In the genomic region with DNA sequence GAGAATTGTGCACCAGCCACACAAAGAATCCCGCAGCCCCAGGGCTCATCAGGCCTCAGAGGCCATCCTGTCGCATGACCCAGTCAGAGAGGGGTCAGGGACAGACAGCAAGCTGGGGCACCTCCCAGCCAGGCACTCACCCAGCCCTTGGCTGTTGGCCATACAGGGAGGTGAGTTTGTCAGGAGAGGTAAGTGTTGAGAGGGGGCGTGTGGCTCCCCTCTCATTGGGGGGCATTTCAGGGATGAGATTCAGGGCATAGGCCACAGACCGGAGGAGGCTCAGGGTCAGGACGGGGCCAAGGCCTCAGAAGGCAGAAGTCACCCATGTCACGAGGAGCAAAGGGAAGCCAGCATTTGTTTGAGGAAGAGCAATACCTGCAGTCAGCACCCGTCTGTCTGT, we compare ENCODE assay signal across 17 cellular contexts. TPM values are rescaled to one million over a fixed set of nuclear protein-coding genes. Genes with fewer than 3 reads are reported as not detected.
DNase-seq lines count a peak whose midpoint lies in the region; ATAC-seq and TF ChIP-seq lines count a peak whose summit lies in the region.
"Had no signal": no experiment of that assay in that cellular context is flagged by ENCODE, and none has a peak within 500 bp of the region (broad histone marks: within the 10 kb centered on the region; RNA-seq: fewer than 3 reads in every experiment).

No MANE protein-coding gene starts in this region.

- H3K27me3 ChIP-seq in left ventricle myocardium inferior (ENCODE audit: low read depth) = no peaks in the 10 kb centered on the region
- H3K27me3 ChIP-seq in upper lobe of right lung = no peaks in the 10 kb centered on the region
- H3K27me3 ChIP-seq in WERI-Rb-1 (ENCODE audit: insufficient read depth, low read depth, severe bottlenecking) = no peaks in the 10 kb centered on the region
- H3K27me3 ChIP-seq: suprapubic skin had no signal

- H3K27ac ChIP-seq in left ventricle myocardium inferior (replicated peaks) (peak overlapping the region; percentile 5), upper lobe of right lung (peak overlapping the region; percentile 66), WERI-Rb-1 (no peak overlapping the region)
- H3K27ac ChIP-seq: suprapubic skin had no signal

- peaks cover 15% of the 10 kb centered on the region for H3K36me3 ChIP-seq in left ventricle myocardium inferior
- H3K36me3 ChIP-seq in upper lobe of right lung = peaks cover 13% of the 10 kb centered on the region
- peaks cover 15% of the 10 kb centered on the region for H3K36me3 ChIP-seq in WERI-Rb-1

- H3K4me1 ChIP-seq in left ventricle myocardium inferior = peaks cover 42% of the 10 kb centered on the region
- H3K4me1 ChIP-seq in upper lobe of right lung = peaks cover 15% of the 10 kb centered on the region

- H3K9me3 Mint-ChIP-seq in chondrocyte (ENCODE audit: low read depth) = no peaks in the 10 kb centered on the region
- no peaks in the 10 kb centered on the region for H3K9me3 Mint-ChIP-seq in naive thymus-derived CD8-positive, alpha-beta T cell
- H3K9me3 Mint-ChIP-seq: activated B cell treated with CpG ODN at 0.5 μM for 24 hours; activated naive CD8-positive, alpha-beta T cell treated with anti-CD3 and anti-CD28 coated beads, Interleukin-2, amount 50 U/mL, for 24 hours had no signal

- POLR2A ChIA-PET in naive thymus-derived CD8-positive, alpha-beta T cell (lab: Charles Lee) = interaction anchor here (1.2 kb wide), 1 partner anchor 12 kb away, joined by 3 read pairs; no protein-coding TSS in a partner anchor

- H3K27ac Mint-ChIP-seq in chondrocyte (ENCODE audit: unreplicated experiment) = peak overlapping the region; percentile 71
- peak overlapping the region in 9 of 10 donors; percentile 45 to 87 (median 70) for H3K27ac Mint-ChIP-seq in naive thymus-derived CD8-positive, alpha-beta T cell

- intact Hi-C loops in left ventricle myocardium inferior (cut with micrococcal nuclease) (no loop called here), left cardiac atrium (cut with DNase I) (no loop called here), upper lobe of right lung (cut with DNase I) (no loop called here)

- TF ChIP-seq CTCF in left ventricle myocardium inferior (IDR thresholded peaks at IDR 0.05; ENCODE audit: borderline replicate concordance) (no peak), chondrocyte (IDR thresholded peaks at IDR 0.05) (no peak), upper lobe of right lung (IDR thresholded peaks at IDR 0.05) (no peak), WERI-Rb-1 (IDR thresholded peaks at IDR 0.05; ENCODE audit: low read depth, low read length) (no peak)

- ATAC-seq in left cardiac atrium (no peak), upper lobe of right lung (peak; percentile 61)
- no peak for ATAC-seq in naive thymus-derived CD8-positive, alpha-beta T cell
- ATAC-seq: activated naive CD8-positive, alpha-beta T cell treated with anti-CD3 and anti-CD28 coated beads, Interleukin-2, amount 50 U/mL, for 24 hours; SK-N-SH treated with all-trans-retinoic acid at 6 μM for 48 hours had no signal

- H3K4me1 Mint-ChIP-seq in chondrocyte (ENCODE audit: low read depth) = peaks cover 16% of the 10 kb centered on the region
- H3K4me1 Mint-ChIP-seq in naive thymus-derived CD8-positive, alpha-beta T cell = peaks cover 32 to 76% (median 60%) of the 10 kb centered on the region in 4 donors

- peaks cover 7% of the 10 kb centered on the region for H3K36me3 Mint-ChIP-seq in chondrocyte (ENCODE audit: low read depth)
- H3K36me3 Mint-ChIP-seq in naive thymus-derived CD8-positive, alpha-beta T cell = peaks cover 0 to 43% (median 2%) of the 10 kb centered on the region in 3 donors

- DNase-seq in left ventricle myocardium inferior (no peak), left cardiac atrium (no peak), chondrocyte (ENCODE audit: low spot score) (no peak), upper lobe of right lung (no peak), WERI-Rb-1 (no peak), NCI-H2227 (lab: John Stamatoyannopoulos, UW; ENCODE audit: unreplicated experiment) (no peak), AG08395 (ENCODE audit: low spot score) (no peak)
- DNase-seq in naive thymus-derived CD8-positive, alpha-beta T cell = no peak
- DNase-seq: activated B cell treated with CpG ODN at 0.5 μM for 24 hours; activated naive CD8-positive, alpha-beta T cell treated with anti-CD3 and anti-CD28 coated beads, Interleukin-2, amount 50 U/mL, for 24 hours; erythroblast; NCI-H1092; NCI-H345 had no signal

- H3K4me3 ChIP-seq in left ventricle myocardium inferior (no peak overlapping the region), upper lobe of right lung (no peak overlapping the region), WERI-Rb-1 (ENCODE audit: low read depth, low read length) (no peak overlapping the region)
- H3K4me3 ChIP-seq: lung, smooth muscle cell, suprapubic skin had no signal

- no peak overlapping the region for H3K4me3 Mint-ChIP-seq in chondrocyte (ENCODE audit: unreplicated experiment)
- H3K4me3 Mint-ChIP-seq in naive thymus-derived CD8-positive, alpha-beta T cell = peak overlapping the region in 2 of 10 donors; percentile 15 to 30
- H3K4me3 Mint-ChIP-seq: activated B cell treated with CpG ODN at 0.5 μM for 24 hours; activated naive CD8-positive, alpha-beta T cell treated with anti-CD3 and anti-CD28 coated beads, Interleukin-2, amount 50 U/mL, for 24 hours had no signal

- H3K27me3 Mint-ChIP-seq in chondrocyte (ENCODE audit: low read depth) = no peaks in the 10 kb centered on the region
- no peaks in the 10 kb centered on the region for H3K27me3 Mint-ChIP-seq in naive thymus-derived CD8-positive, alpha-beta T cell
- H3K27me3 Mint-ChIP-seq: activated B cell treated with CpG ODN at 0.5 μM for 24 hours; activated naive CD8-positive, alpha-beta T cell treated with anti-CD3 and anti-CD28 coated beads, Interleukin-2, amount 50 U/mL, for 24 hours had no signal

- H3K9me3 ChIP-seq in left ventricle myocardium inferior (replicated peaks) (no peaks in the 10 kb centered on the region), upper lobe of right lung (no peaks in the 10 kb centered on the region), WERI-Rb-1 (ENCODE audit: severe bottlenecking) (no peaks in the 10 kb centered on the region)
- H3K9me3 ChIP-seq: suprapubic skin had no signal

RNA-seq across cellular contexts. Expression of gene MYO9B, which starts 37.1 kb away (rescaled TPM):
- 30.7 TPM for total RNA-seq in left ventricle myocardium inferior
- total RNA-seq in left cardiac atrium = 10 to 100 TPM; 32.5 to 44.6 TPM
- total RNA-seq in chondrocyte = 90.8 to 98.1 TPM (median 94.6 TPM) in 3 replicates
- total RNA-seq in naive thymus-derived CD8-positive, alpha-beta T cell = 100 to 1,000 TPM; 169 to 171 TPM
- polyA plus RNA-seq in naive thymus-derived CD8-positive, alpha-beta T cell = 10 to 100 TPM in 1 of 3 donors, 1 to 10 TPM in 2; 3.3 to 22.3 (median 8.0) TPM
- 137 TPM for total RNA-seq in upper lobe of right lung

RNA-seq across cellular contexts. Expression of gene HAUS8, which starts 37.4 kb away (rescaled TPM):
- total RNA-seq in left ventricle myocardium inferior (3.5 TPM), left cardiac atrium (1 to 10 TPM; 3.9 to 5.0 TPM), chondrocyte (7.8 to 9.5 TPM (median 8.2 TPM) in 3 replicates), upper lobe of right lung (8.1 TPM)
- total RNA-seq in naive thymus-derived CD8-positive, alpha-beta T cell = 10 to 100 TPM; 18.3 to 20.4 TPM
- polyA plus RNA-seq in naive thymus-derived CD8-positive, alpha-beta T cell = 10 to 100 TPM in 1 of 3 donors, 1 to 10 TPM in 2; 5.3 to 11.9 (median 5.9) TPM
